12 cellular contexts compared by ENCODE assay signal in the genomic region with DNA sequence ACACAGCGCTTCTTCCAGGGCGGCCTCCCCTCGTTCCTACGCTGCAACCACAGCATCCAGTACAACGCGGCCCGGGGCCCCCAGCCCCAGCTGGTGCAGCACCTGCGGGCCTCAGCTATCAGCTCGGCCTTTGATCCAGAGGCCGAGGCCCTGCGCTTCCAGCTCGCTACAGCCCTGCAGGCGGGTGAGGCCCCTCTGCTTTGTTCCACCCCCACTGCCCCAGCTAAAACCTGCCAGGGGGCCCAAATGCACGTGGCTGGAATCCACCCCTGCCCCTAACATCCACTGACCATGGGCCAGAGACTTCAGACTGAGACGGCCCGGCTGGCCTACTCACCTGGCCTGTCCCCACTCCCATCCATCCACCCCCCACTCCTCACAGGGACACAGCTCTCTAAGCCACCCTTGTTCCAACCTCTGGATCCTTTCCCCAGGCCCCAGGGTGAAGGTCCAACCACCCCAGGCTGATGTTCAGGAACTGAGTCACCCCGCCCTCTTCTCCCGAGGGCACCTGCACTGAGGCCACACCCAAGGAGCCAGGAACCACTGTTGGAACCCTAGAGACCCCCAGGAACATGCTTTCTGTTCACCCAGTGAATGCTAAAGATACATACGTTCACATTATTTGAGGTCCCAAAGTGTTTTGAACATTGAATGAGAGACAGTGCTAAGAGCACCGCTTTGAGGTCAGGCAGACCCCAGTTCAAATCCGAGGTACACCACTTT. TPM values are rescaled to one million over a fixed set of nuclear protein-coding genes. Genes with fewer than 3 reads are reported as not detected.
"Had no signal": no experiment of that assay in that cellular context is flagged by ENCODE, and none has a peak within 500 bp of the region (broad histone marks: within the 10 kb centered on the region; RNA-seq: fewer than 3 reads in every experiment).

No MANE protein-coding gene starts in this region.

- H3K9me3 ChIP-seq: lower lobe of right lung, pancreas had no signal

- DNase-seq: activated CD4-positive, alpha-beta T cell treated with anti-CD3 and anti-CD28 coated beads, Interleukin-2, amount 50 U/mL, for 1 hour; activated CD8-positive, alpha-beta memory T cell treated with anti-CD3 and anti-CD28 coated beads for 24 hours; activated naive CD4-positive, alpha-beta T cell; anterior cingulate cortex; effector CD8-positive, alpha-beta T cell; foreskin keratinocyte; immature natural killer cell; lower lobe of right lung; spleen had no signal

- FAIRE-seq: pancreas had no signal

- H3K27ac ChIP-seq: brain microvascular endothelial cell, foreskin keratinocyte, lower lobe of right lung, pancreas, spleen had no signal

- H3K27me3 ChIP-seq: brain microvascular endothelial cell, pancreas had no signal

- H3K4me3 ChIP-seq: lower lobe of right lung, pancreas, spleen had no signal

- H3K4me1 ChIP-seq: pancreas had no signal

- ATAC-seq: activated CD4-positive, CD25-positive, alpha-beta regulatory T cell treated with anti-CD3 and anti-CD28 coated beads, Interleukin-2, amount 50 U/mL, for 24 hours; lower lobe of right lung had no signal

- H3K36me3 ChIP-seq: brain microvascular endothelial cell, lower lobe of right lung, pancreas, spleen had no signal

RNA-seq across cellular contexts. Expression of gene ASS1, which starts 18.9 kb away (rescaled TPM):
- polyA plus RNA-seq: immature natural killer cell had no signal
